24 cellular contexts compared by ENCODE assay signal in the genomic region with DNA sequence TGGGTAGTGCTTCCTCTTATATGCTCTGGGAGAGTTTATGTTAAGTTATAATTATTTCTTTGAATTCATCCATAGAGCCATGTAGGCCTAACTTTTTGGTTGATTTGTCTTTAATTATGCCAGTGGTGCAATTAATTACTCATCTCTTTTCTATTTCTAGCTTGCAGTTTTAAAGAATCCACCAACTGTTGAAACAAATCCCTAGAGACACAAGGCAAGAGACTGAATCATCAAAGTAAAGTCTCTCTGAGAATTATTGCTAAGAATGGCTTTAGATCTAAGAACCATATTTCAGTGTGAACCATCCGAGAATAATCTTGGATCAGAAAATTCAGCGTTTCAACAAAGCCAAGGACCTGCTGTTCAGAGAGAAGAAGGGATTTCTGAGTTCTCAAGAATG. TPM values are rescaled to one million over a fixed set of nuclear protein-coding genes. Genes with fewer than 3 reads are reported as not detected.
"Had no signal": no experiment of that assay in that cellular context is flagged by ENCODE, and none has a peak within 500 bp of the region (broad histone marks: within the 10 kb centered on the region; RNA-seq: fewer than 3 reads in every experiment).

No MANE protein-coding gene starts in this region.

- ATAC-seq: left lobe of liver had no signal

- H3K36me3 ChIP-seq: cardiac muscle cell, esophagus muscularis mucosa, tibial nerve had no signal

- DNase-seq: activated CD4-positive, alpha-beta T cell treated with anti-CD3 and anti-CD28 coated beads, Interleukin-2, amount 50 U/mL, for 48 hours; activated gamma-delta T cell; dermis blood vessel endothelial cell; effector memory CD4-positive, alpha-beta T cell; kidney; midbrain; occipital lobe; retina; stimulated activated CD4-positive, alpha-beta T cell treated with anti-CD3 and anti-CD28 coated beads, Interleukin-12 subunit alpha, Interleukin-12 subunit beta, amount 100 ng/mL, for 4 hours; stimulated activated CD4-positive, alpha-beta T cell treated with anti-CD3 and anti-CD28 coated beads, Interleukin-1b, Interleukin-23, amount 100 ng/mL, for 48 hours; stimulated activated CD8-positive, alpha-beta memory T cell treated with anti-CD3 and anti-CD28 coated beads, Interleukin-4, amount 100 ng/mL, for 48 hours; stimulated activated naive CD4-positive, alpha-beta T cell treated with Interleukin-2 at 50 U/mL for 16 hours had no signal

- H3K4me1 Mint-ChIP-seq: activated naive CD4-positive, alpha-beta T cell treated with anti-CD3 and anti-CD28 coated beads, Interleukin-2, amount 50 U/mL, for 24 hours had no signal

- H3K27ac Mint-ChIP-seq: activated naive CD4-positive, alpha-beta T cell treated with anti-CD3 and anti-CD28 coated beads, Interleukin-2, amount 50 U/mL, for 24 hours; T-helper 2 cell treated with Interferon-gamma antibody and Interleukin-4, amounts not matched to agents 5 μg/mL and 100 μg/mL, for 36 hours had no signal

- H3K27ac ChIP-seq: cardiac muscle cell, esophagus muscularis mucosa, tibial nerve had no signal

- H3K27me3 ChIP-seq: tibial nerve had no signal

- H3K4me3 ChIP-seq: cardiac muscle cell, esophagus muscularis mucosa, lung, tibial nerve had no signal

- H3K4me1 ChIP-seq: esophagus muscularis mucosa, tibial nerve had no signal

- FAIRE-seq: endothelial cell of umbilical vein, frontal cortex, kidney, TTC549, urothelium cell line had no signal

- H3K4me3 Mint-ChIP-seq: activated naive CD4-positive, alpha-beta T cell treated with anti-CD3 and anti-CD28 coated beads, Interleukin-2, amount 50 U/mL, for 24 hours; T-helper 2 cell treated with Interferon-gamma antibody and Interleukin-4, amounts not matched to agents 5 μg/mL and 100 μg/mL, for 36 hours had no signal

RNA-seq across cellular contexts. Expression of a gene that starts 7.1 kb away (rescaled TPM):
- total RNA-seq: cardiac muscle cell, chondrocyte, dermis blood vessel endothelial cell, endothelial cell of umbilical vein, esophagus muscularis mucosa, frontal cortex, kidney, left lobe of liver, occipital lobe, tibial nerve had no signal
